ENCODE assay signal across 23 cellular contexts in genomic region chr12:4800555-4800954, GRCh38.
DNase-seq lines count a peak whose midpoint lies in the region; ATAC-seq, FAIRE-seq and TF ChIP-seq lines count a peak whose summit lies in the region.
"Had no signal": no experiment of that assay in that cellular context is flagged by ENCODE, and none has a peak within 500 bp of the region (broad histone marks: within the 10 kb centered on the region; RNA-seq: fewer than 3 reads in every experiment).

No MANE protein-coding gene starts in this region.

- CTCF ChIA-PET in K562 (lab: Yijun Ruan, JAX; ENCODE audit: low intra/inter-chr PET ratio), result no interaction called here

- no peaks in the 10 kb centered on the region for H3K9me1 ChIP-seq in K562 (ENCODE audit: control insufficient read depth, insufficient read depth, low read length)

- TF ChIP-seq EP300 in K562 (IDR thresholded peaks at IDR 0.05; ENCODE audit: low read length), result no peak

- H3K36me3 ChIP-seq in K562 (ENCODE audit: control insufficient read depth, insufficient read depth, low read length), result no peaks in the 10 kb centered on the region
- H3K36me3 ChIP-seq: BE2C, BLaER1 had no signal

- H3K4me1 ChIP-seq in K562 (replicated peaks in 1 of 2; ENCODE audit: control insufficient read depth in 2 of 2, insufficient read depth in 2 of 2, low read length in 2 of 2), result no peaks in the 10 kb centered on the region
- H3K4me1 ChIP-seq: BE2C, BLaER1 had no signal

- in situ Hi-C loops in K562 (cut with MboI), result no loop called here

- no peaks in the 10 kb centered on the region for H3K27me3 ChIP-seq in K562 (ENCODE audit: control insufficient read depth in 2 of 2, insufficient read depth in 2 of 2, low read length in 2 of 2)
- H3K27me3 ChIP-seq: BLaER1 had no signal

- DNase-seq in GM12891 (ENCODE audit: insufficient read length, low spot score) (no peak), GM12892 (ENCODE audit: insufficient read length) (no peak), K562 (ENCODE audit: extremely low read depth in 1 of 4, low spot score in 3 of 4) (no peak), DMS79 (lab: John Stamatoyannopoulos, UW) (no peak), progenitor cell of endocrine pancreas (ENCODE audit: low spot score, unreplicated experiment) (no peak), cerebellar nuclear complex (lab: John Stamatoyannopoulos, UW) (no peak)
- DNase-seq: 8988T; ACHN; BE2C; C1 segment of cervical spinal cord; CD4-positive, alpha-beta memory T cell; CD4-positive, CD25-positive, alpha-beta regulatory T cell; CD8-positive, alpha-beta memory T cell; COR-L47; DMS 273 treated with DMSO at 0.1 percent for 48 hours; DMS153; DMS53; DMS79 treated with DMSO at 0.1 percent for 48 hours; GF-D8 had no signal

- no peak for ATAC-seq in K562

- POLR2A ChIA-PET in K562 (lab: Yijun Ruan, JAX), result interaction anchor here (1.0 kb wide), 1 partner anchor 70 kb away, joined by 3 read pairs; no protein-coding TSS in a partner anchor

- H3K79me2 ChIP-seq in K562 (ENCODE audit: control insufficient read depth, insufficient read depth, low read length), result no peaks in the 10 kb centered on the region

- no peak overlapping the region for H3K27ac ChIP-seq in K562 (ENCODE audit: extremely low read depth, low read depth, low read length)
- H3K27ac ChIP-seq: BLaER1 had no signal

- H3K9me3 Mint-ChIP-seq in progenitor cell of endocrine pancreas (ENCODE audit: low read depth), result peaks cover 7% of the 10 kb centered on the region
- H3K9me3 Mint-ChIP-seq: CD14-positive monocyte; CD4-positive, CD25-positive, alpha-beta regulatory T cell; CD8-positive, alpha-beta memory T cell had no signal

- peaks cover 17% of the 10 kb centered on the region for H3K27me3 Mint-ChIP-seq in progenitor cell of endocrine pancreas

- TF ChIP-seq POLR2A in GM12891 (IDR thresholded peaks at IDR 0.05; ENCODE audit: low read depth, low read length), result no peak
- TF ChIP-seq POLR2A in GM12892 (IDR thresholded peaks at IDR 0.05; ENCODE audit: low read depth, low read length), result no peak
- no peak for TF ChIP-seq POLR2A in K562 (conservative IDR thresholded peaks at IDR 0.05)

- intact Hi-C loops in K562 (cut with micrococcal nuclease), result no loop called here

- no peaks in the 10 kb centered on the region for H3K36me3 Mint-ChIP-seq in progenitor cell of endocrine pancreas (ENCODE audit: insufficient read depth)
- H3K36me3 Mint-ChIP-seq: CD14-positive monocyte; CD4-positive, alpha-beta memory T cell; CD4-positive, CD25-positive, alpha-beta regulatory T cell had no signal

- no peaks in the 10 kb centered on the region for H4K20me1 ChIP-seq in K562 (replicated peaks; ENCODE audit: control insufficient read depth, insufficient read depth, low read length)
- H4K20me1 ChIP-seq: BLaER1 had no signal

- H3K4me2 ChIP-seq in K562 (ENCODE audit: insufficient read depth, low read length), result no peak overlapping the region
- H3K4me2 ChIP-seq: BLaER1 had no signal

- no peak overlapping the region for H3K27ac Mint-ChIP-seq in progenitor cell of endocrine pancreas
- H3K27ac Mint-ChIP-seq: CD14-positive monocyte; CD4-positive, alpha-beta memory T cell; CD4-positive, CD25-positive, alpha-beta regulatory T cell; CD8-positive, alpha-beta memory T cell had no signal

- H3K9me3 ChIP-seq in K562 (replicated peaks; ENCODE audit: control insufficient read depth, insufficient read depth, low read depth, low read length), result no peaks in the 10 kb centered on the region
- H3K9me3 ChIP-seq: BE2C, BLaER1 had no signal

- BruUV-seq in K562 (replicated peaks; lab: Mats Ljungman, UMichigan), result no TSS peak

- H3K4me3 ChIP-seq in K562, result no peak overlapping the region
- H3K4me3 ChIP-seq: BLaER1 had no signal

- no peak for TF ChIP-seq RAD21 in K562 (CRISPR knock-in tag; conservative IDR thresholded peaks at IDR 0.05 in 1 of 2, IDR thresholded peaks at IDR 0.05 in 1 of 2)

- H3K4me3 Mint-ChIP-seq in progenitor cell of endocrine pancreas (ENCODE audit: low read depth), result no peak overlapping the region
- H3K4me3 Mint-ChIP-seq: CD14-positive monocyte; CD4-positive, alpha-beta memory T cell; CD4-positive, CD25-positive, alpha-beta regulatory T cell; CD8-positive, alpha-beta memory T cell had no signal

- FAIRE-seq in GM12891 (lab: Jason Lieb, UNC) (peak; percentile 81), GM12892 (lab: Jason Lieb, UNC) (peak; percentile 50), K562 (lab: Jason Lieb, UNC) (no peak)
- FAIRE-seq: A204.1, G401.6 had no signal

- no peak for TF ChIP-seq CTCF in K562 (IDR thresholded peaks at IDR 0.05 in 2 of 3, conservative IDR thresholded peaks at IDR 0.05 in 1 of 3; ENCODE audit: insufficient read depth in 2 of 3, low read depth in 1 of 3, low read length in 3 of 3)
- TF ChIP-seq CTCF in progenitor cell of endocrine pancreas (IDR thresholded peaks at IDR 0.05; ENCODE audit: unreplicated experiment), result no peak

- H2AFZ ChIP-seq in K562 (ENCODE audit: low read depth, low read length), result no peak overlapping the region

- no peak overlapping the region for H3K9ac ChIP-seq in K562 (ENCODE audit: insufficient read depth in 1 of 2, low read depth in 2 of 2, low read length in 2 of 2)
- H3K9ac ChIP-seq: BLaER1 had no signal

- peaks cover 19% of the 10 kb centered on the region for H3K4me1 Mint-ChIP-seq in progenitor cell of endocrine pancreas (ENCODE audit: low read depth)
- H3K4me1 Mint-ChIP-seq: CD14-positive monocyte; CD4-positive, alpha-beta memory T cell; CD4-positive, CD25-positive, alpha-beta regulatory T cell; CD8-positive, alpha-beta memory T cell had no signal

TF ChIP-seq in GM12891, 5 proteins besides CTCF, POLR2A, EP300 and RAD21:
- TF ChIP-seq TAF1 (IDR thresholded peaks at IDR 0.05; ENCODE audit: low read depth, low read length) (no peak), SPI1 (IDR thresholded peaks at IDR 0.05; ENCODE audit: low read depth, low read length) (no peak), POU2F2 (IDR thresholded peaks at IDR 0.05; ENCODE audit: low read depth, low read length) (no peak), PAX5 (IDR thresholded peaks at IDR 0.05; ENCODE audit: insufficient read depth, low read length, severe bottlenecking) (no peak), POLR2AphosphoS5 (IDR thresholded peaks at IDR 0.05; ENCODE audit: low read depth, low read length) (no peak)

TF ChIP-seq in K562, 482 proteins besides CTCF, POLR2A, EP300 and RAD21:
- no peak for TF ChIP-seq USF1 (CRISPR knock-in tag; IDR thresholded peaks at IDR 0.05)
- peak; percentile 56 for TF ChIP-seq TFE3 (CRISPR knock-in tag; IDR thresholded peaks at IDR 0.05)
